8 cellular contexts compared by ENCODE assay signal in the genomic region with DNA sequence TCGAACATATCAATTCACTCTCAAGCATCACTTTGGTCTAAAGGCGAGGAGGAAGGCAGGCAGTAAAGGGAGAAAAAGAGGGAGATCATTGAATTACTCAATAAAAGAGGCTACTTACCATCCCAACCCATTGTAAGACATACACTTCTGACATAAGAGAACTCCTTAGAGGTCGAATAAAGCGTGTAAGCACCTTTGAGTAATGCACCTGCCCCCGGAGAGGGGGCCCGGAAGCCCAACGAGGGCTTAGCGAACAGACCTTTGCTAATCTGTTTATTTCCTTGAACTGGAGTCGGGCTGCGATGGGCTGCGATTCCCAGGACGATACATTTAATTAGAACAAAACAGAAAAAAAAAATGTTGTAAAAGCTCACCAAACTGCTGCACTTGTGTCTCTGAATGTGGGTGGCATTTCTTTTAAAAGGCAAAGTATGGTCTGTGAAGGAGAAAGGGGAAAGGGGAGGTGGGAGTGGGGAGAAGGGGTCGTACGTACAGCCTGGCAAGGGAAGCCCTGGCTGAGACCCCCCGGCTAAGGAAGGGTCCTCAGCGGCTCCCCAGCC. TPM values are rescaled to one million over a fixed set of nuclear protein-coding genes. Genes with fewer than 3 reads are reported as not detected.
DNase-seq lines count a peak whose midpoint lies in the region; ATAC-seq and TF ChIP-seq lines count a peak whose summit lies in the region.

No MANE protein-coding gene starts in this region.

- TF ChIP-seq EP300 in ovary (IDR thresholded peaks at IDR 0.05) = no peak

- H3K9me3 ChIP-seq in HUES64 (ENCODE audit: insufficient read depth, low read depth, low read length) (no peaks in the 10 kb centered on the region), ovary (no peaks in the 10 kb centered on the region)

- no peak for ATAC-seq in HG02840 (IDR thresholded peaks at IDR 0.05; ENCODE audit: low FRiP score, unreplicated experiment)

- TF ChIP-seq CTCF in AG09309 (IDR thresholded peaks at IDR 0.05; ENCODE audit: control insufficient read depth, insufficient read depth, low read depth, low read length, missing control alignments) (no peak), epithelial cell of esophagus (IDR thresholded peaks at IDR 0.05; ENCODE audit: insufficient read depth, low read depth, low read length, missing control alignments) (no peak), ovary (IDR thresholded peaks at IDR 0.05) (no peak)

- H3K4me1 ChIP-seq in HUES64 (ENCODE audit: insufficient read depth, low read length) = peaks cover 40% of the 10 kb centered on the region
- peaks cover 2% of the 10 kb centered on the region for H3K4me1 ChIP-seq in ovary (ENCODE audit: insufficient read depth)

- H3K27ac ChIP-seq in HUES64 (ENCODE audit: low read depth, low read length) (peak overlapping the region; percentile 99), ovary (peak overlapping the region; percentile 99 to 100)

- H3K4me3 ChIP-seq in AG09309 (ENCODE audit: control insufficient read depth, low read depth, low read length) = peak overlapping the region; percentile 86
- H3K4me3 ChIP-seq in HUES64 (ENCODE audit: low read length) = peak overlapping the region; percentile 75
- peak overlapping the region; percentile 99 for H3K4me3 ChIP-seq in epithelial cell of esophagus (ENCODE audit: low read length)
- peak overlapping the region; percentile 69 for H3K4me3 ChIP-seq in ovary

- no peak for DNase-seq in AG09309 (ENCODE audit: low read depth)
- peak; percentile 77 for DNase-seq in activated CD8-positive, alpha-beta memory T cell treated with anti-CD3 and anti-CD28 coated beads for 24 hours
- DNase-seq in epithelial cell of esophagus (ENCODE audit: low read depth) = no peak
- DNase-seq in ovary = no peak
- no peak for DNase-seq in NCI-H524 treated with DMSO at 0.1 percent for 48 hours (lab: John Stamatoyannopoulos, UW)
- no peak for DNase-seq in kidney glomerular epithelial cell (lab: John Stamatoyannopoulos, UW)

- H3K9ac ChIP-seq in HUES64 (ENCODE audit: low read depth, low read length) = peak overlapping the region; percentile 98

- WGBS in HUES64 = under 1% methylated on average over 13 of the region's 16 CpGs
- 5% methylated on average over 16 of the region's 16 CpGs for WGBS in ovary, 3 donors

- intact Hi-C loops in ovary (cut with DNase I) = loop anchor here in 2 of 4 donors (10.0 kb wide), 1 partner anchor 256 kb away; a partner anchor contains a TSS

- H3K27me3 ChIP-seq in HUES64 (ENCODE audit: insufficient read depth, low read length) = no peaks in the 10 kb centered on the region
- no peaks in the 10 kb centered on the region for H3K27me3 ChIP-seq in ovary

- peaks cover 25% of the 10 kb centered on the region for H3K36me3 ChIP-seq in HUES64 (ENCODE audit: insufficient read depth, low read length)
- no peaks in the 10 kb centered on the region for H3K36me3 ChIP-seq in ovary

- TF ChIP-seq POLR2A in ovary (IDR thresholded peaks at IDR 0.05) = no peak

RNA-seq across cellular contexts. Expression of a gene that starts 3.0 kb away (rescaled TPM):
- 25.7 TPM for polyA plus RNA-seq in HUES64 (2013, experiment 1 of 2)
- 27.1 TPM for polyA plus RNA-seq in HUES64 (2013, experiment 2 of 2)
- 10 to 100 TPM; 10.7 to 58.2 (median 50.0) TPM for total RNA-seq in ovary
- polyA plus RNA-seq in ovary = 10 to 100 TPM; 18.5 to 38.8 TPM

RNA-seq across cellular contexts. Expression of a gene that starts 20.0 kb away (rescaled TPM):
- 192 TPM for polyA plus RNA-seq in HUES64 (2013, experiment 1 of 2)
- 205 TPM for polyA plus RNA-seq in HUES64 (2013, experiment 2 of 2)
- total RNA-seq in ovary = 10 to 100 TPM; 25.5 to 64.8 (median 55.6) TPM
- polyA plus RNA-seq in ovary = 100 to 1,000 TPM in 1 of 2 donors, 10 to 100 TPM in 1; 47.4 to 138 TPM
